Comparison of ENCODE assay signal across 1 cellular context in the genomic region with DNA sequence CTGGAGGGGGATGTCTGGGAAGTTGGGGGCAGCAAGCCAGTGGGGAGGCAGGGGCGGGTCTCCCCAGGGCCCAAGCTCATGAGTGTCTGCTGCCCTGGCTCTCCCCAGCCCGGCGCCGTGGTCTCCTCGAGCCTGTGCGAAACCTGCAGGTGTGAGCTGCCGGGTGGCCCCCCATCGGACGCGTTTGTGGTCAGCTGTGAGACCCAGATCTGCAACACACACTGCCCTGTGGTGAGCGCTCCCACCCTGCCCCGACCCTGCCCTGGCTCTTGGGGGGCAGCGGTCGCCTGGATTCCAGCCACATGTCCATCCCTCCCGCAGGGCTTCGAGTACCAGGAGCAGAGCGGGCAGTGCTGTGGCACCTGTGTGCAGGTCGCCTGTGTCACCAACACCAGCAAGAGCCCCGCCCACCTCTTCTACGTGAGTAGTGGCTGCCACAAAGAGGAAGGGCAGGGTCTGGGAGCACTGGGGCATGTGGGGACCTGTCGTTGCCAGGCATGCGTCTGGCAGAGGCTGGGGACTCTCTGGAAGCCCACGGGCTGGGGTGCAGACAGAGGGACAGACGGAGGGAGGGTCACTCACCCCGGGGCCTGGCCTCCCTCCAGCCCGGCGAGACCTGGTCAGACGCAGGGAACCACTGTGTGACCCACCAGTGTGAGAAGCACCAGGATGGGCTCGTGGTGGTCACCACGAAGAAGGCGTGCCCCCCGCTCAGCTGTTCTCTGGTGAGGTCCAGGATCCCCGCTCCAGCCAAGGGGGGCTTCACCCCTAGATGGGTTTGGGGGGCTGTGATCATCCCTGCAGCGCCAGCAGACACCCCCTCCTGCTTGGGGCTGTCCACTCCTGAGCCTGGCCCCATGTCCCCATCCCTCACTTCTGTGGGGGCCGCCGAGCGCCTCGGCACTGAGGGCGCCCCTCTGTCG.
TF ChIP-seq lines count a peak whose summit lies in the region.

No MANE protein-coding gene starts in this region.

TF ChIP-seq in HepG2, 621 proteins besides CTCF, POLR2A, EP300 and RAD21:
- TF ChIP-seq CEBPB (IDR thresholded peaks at IDR 0.05; ENCODE audit: borderline replicate concordance, low read depth, low read length) (no peak), GFI1 (CRISPR knock-in tag; IDR thresholded peaks at IDR 0.05; ENCODE audit: borderline replicate concordance) (no peak)
